11 cellular contexts compared by ENCODE assay signal in the genomic region with DNA sequence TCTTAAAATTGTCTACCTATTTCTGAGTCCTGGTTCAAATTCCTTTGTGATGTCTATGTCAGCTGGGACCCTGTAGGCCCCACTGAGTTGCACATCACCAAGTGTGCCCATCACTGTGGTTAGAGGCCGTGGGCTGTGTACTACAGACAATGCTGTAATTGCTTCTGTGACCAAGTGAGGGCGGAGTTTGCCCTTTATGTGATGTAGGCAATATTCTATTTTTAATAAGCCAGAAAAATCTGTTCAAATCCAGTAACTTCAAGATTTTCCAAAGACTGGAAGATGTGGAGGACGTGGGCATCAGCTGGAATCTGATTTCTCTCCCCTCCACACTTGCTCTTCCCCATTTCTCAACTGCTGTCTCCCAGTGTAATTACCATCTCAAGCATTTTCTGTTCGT.
DNase-seq lines count a peak whose midpoint lies in the region; ATAC-seq and TF ChIP-seq lines count a peak whose summit lies in the region.
"Had no signal": no experiment of that assay in that cellular context is flagged by ENCODE, and none has a peak within 500 bp of the region (broad histone marks: within the 10 kb centered on the region; RNA-seq: fewer than 3 reads in every experiment).

No MANE protein-coding gene starts in this region.

- ATAC-seq in foreskin keratinocyte, result no peak
- no peak for ATAC-seq in stimulated activated naive CD8-positive, alpha-beta T cell treated with anti-CD3 and anti-CD28 coated beads, Interleukin-15, amount 100 ng/mL, for 72 hours
- ATAC-seq in HG03469 (IDR thresholded peaks at IDR 0.05; ENCODE audit: unreplicated experiment), result no peak

- H4K20me1 ChIP-seq in OCI-LY1 (ENCODE audit: insufficient read depth, low read length), result no peaks in the 10 kb centered on the region

- H3K4me2 ChIP-seq in OCI-LY1 (ENCODE audit: low read length), result no peak overlapping the region

- H3K9ac ChIP-seq in OCI-LY1 (ENCODE audit: low read length) (no peak overlapping the region), skeletal muscle tissue (ENCODE audit: low read depth in 1 of 3, low read length in 3 of 3) (peak overlapping the region in 2 of 3 donors; percentile 25 to 42)

- H3K27me3 ChIP-seq in OCI-LY1 (ENCODE audit: insufficient read depth, low read length) (no peaks in the 10 kb centered on the region), foreskin keratinocyte (no peaks in the 10 kb centered on the region), skeletal muscle tissue (ENCODE audit: control insufficient read depth in 3 of 3, insufficient read depth in 3 of 3, low read length in 3 of 3) (no peaks in the 10 kb centered on the region)

- no peaks in the 10 kb centered on the region for H3K4me1 Mint-ChIP-seq in stimulated activated naive CD8-positive, alpha-beta T cell treated with anti-CD3 and anti-CD28 coated beads, Interleukin-15, amount 100 ng/mL, for 72 hours

- H3K9me3 ChIP-seq in OCI-LY1 (ENCODE audit: low read length) (no peaks in the 10 kb centered on the region), skeletal muscle tissue (ENCODE audit: control insufficient read depth in 3 of 3, low read length in 3 of 3) (no peaks in the 10 kb centered on the region)

- no peak overlapping the region for H3K4me3 ChIP-seq in OCI-LY1 (ENCODE audit: low read depth, low read length, poor library complexity, severe bottlenecking)
- H3K4me3 ChIP-seq in skeletal muscle tissue (ENCODE audit: low read length in 3 of 3), result peak overlapping the region in 2 of 3 donors; percentile 13 to 28
- H3K4me3 ChIP-seq: skin epidermis had no signal

- H3K27me3 Mint-ChIP-seq in stimulated activated naive CD8-positive, alpha-beta T cell treated with anti-CD3 and anti-CD28 coated beads, Interleukin-15, amount 100 ng/mL, for 72 hours, result no peaks in the 10 kb centered on the region

- H3K36me3 ChIP-seq in OCI-LY1 (ENCODE audit: insufficient read depth, low read length), result no peaks in the 10 kb centered on the region
- H3K36me3 ChIP-seq in skeletal muscle tissue (ENCODE audit: control insufficient read depth in 3 of 3, insufficient read depth in 3 of 3, low read length in 3 of 3), result no peaks in the 10 kb centered on the region

- H3K9me2 ChIP-seq in OCI-LY1 (ENCODE audit: low read depth, low read length), result no peaks in the 10 kb centered on the region

- no peaks in the 10 kb centered on the region for H3K79me2 ChIP-seq in OCI-LY1 (ENCODE audit: insufficient read depth, low read length)

- H3K27ac ChIP-seq in OCI-LY1 (ENCODE audit: low read depth, low read length, poor library complexity, severe bottlenecking) (no peak overlapping the region), foreskin keratinocyte (no peak overlapping the region), skeletal muscle tissue (ENCODE audit: low read depth, low read length) (peak overlapping the region; percentile 84)

- H3K4me3 Mint-ChIP-seq in stimulated activated naive CD8-positive, alpha-beta T cell treated with anti-CD3 and anti-CD28 coated beads, Interleukin-15, amount 100 ng/mL, for 72 hours, result no peak overlapping the region

- H3K9me3 Mint-ChIP-seq in stimulated activated naive CD8-positive, alpha-beta T cell treated with anti-CD3 and anti-CD28 coated beads, Interleukin-15, amount 100 ng/mL, for 72 hours, result peaks cover 0 to 5% of the 10 kb centered on the region in 2 donors

- peak; percentile 44 for DNase-seq in NCI-H146 (lab: John Stamatoyannopoulos, UW)
- DNase-seq in NCI-H146 treated with DMSO at 0.1 percent for 48 hours (lab: John Stamatoyannopoulos, UW; ENCODE audit: unreplicated experiment), result no peak
- DNase-seq in foreskin keratinocyte, result no peak
- no peak for DNase-seq in central memory CD4-positive, alpha-beta T cell
- no peak for DNase-seq in stimulated activated naive CD8-positive, alpha-beta T cell treated with anti-CD3 and anti-CD28 coated beads, Interleukin-15, amount 100 ng/mL, for 72 hours
- DNase-seq: activated effector memory CD4-positive, alpha-beta T cell treated with anti-CD3 and anti-CD28 coated beads, Interleukin-2, amount 50 U/mL, for 16 hours; SW 1271 had no signal

- no peaks in the 10 kb centered on the region for H3F3A ChIP-seq in OCI-LY1 (ENCODE audit: insufficient read depth, low read length)

- H3K4me1 ChIP-seq in OCI-LY1 (ENCODE audit: insufficient read depth, low read length, severe bottlenecking) (no peaks in the 10 kb centered on the region), foreskin keratinocyte (peaks cover 23% of the 10 kb centered on the region), skeletal muscle tissue (ENCODE audit: control insufficient read depth in 3 of 3, insufficient read depth in 3 of 3, low read length in 3 of 3) (peaks cover 37 to 52% (median 40%) of the 10 kb centered on the region in 3 donors)

- H2AFZ ChIP-seq in OCI-LY1 (ENCODE audit: low read length), result no peak overlapping the region

- no peak overlapping the region for H3K27ac Mint-ChIP-seq in stimulated activated naive CD8-positive, alpha-beta T cell treated with anti-CD3 and anti-CD28 coated beads, Interleukin-15, amount 100 ng/mL, for 72 hours

- TF ChIP-seq CTCF in OCI-LY1 (IDR thresholded peaks at IDR 0.05; ENCODE audit: low read length), result peak; percentile 17; the same call in 1 of the 2 replicates
- TF ChIP-seq CTCF in foreskin keratinocyte (conservative IDR thresholded peaks at IDR 0.05), result peak; percentile 15
